1 cellular context compared by ENCODE assay signal in genomic region chr19:14161305-14161704, GRCh38.
TF ChIP-seq lines count a peak whose summit lies in the region.

No MANE protein-coding gene starts in this region.

TF ChIP-seq in SK-N-SH, 30 proteins besides CTCF, POLR2A, EP300 and RAD21 (continued from another document):
- no peak for TF ChIP-seq REST (IDR thresholded peaks at IDR 0.05; ENCODE audit: low read depth, low read length)
- TF ChIP-seq USF2 (IDR thresholded peaks at IDR 0.05; ENCODE audit: borderline replicate concordance, low read depth, low read length): no peak
